In genomic region chr3:190516416-190516815, GRCh38 we compare ENCODE assay signal across 19 cellular contexts. TPM values are rescaled to one million over a fixed set of nuclear protein-coding genes. Genes with fewer than 3 reads are reported as not detected.
DNase-seq lines count a peak whose midpoint lies in the region; ATAC-seq, FAIRE-seq and TF ChIP-seq lines count a peak whose summit lies in the region.
"Had no signal": no experiment of that assay in that cellular context is flagged by ENCODE, and none has a peak within 500 bp of the region (broad histone marks: within the 10 kb centered on the region; RNA-seq: fewer than 3 reads in every experiment).

No MANE protein-coding gene starts in this region.

- no peak for FAIRE-seq in keratinocyte (lab: Jason Lieb, UNC)

- peak overlapping the region; percentile 84 for H3K27ac ChIP-seq in keratinocyte (ENCODE audit: control insufficient read depth, insufficient read depth, low read length)
- H3K27ac ChIP-seq: BLaER1, brain microvascular endothelial cell, esophagus muscularis mucosa, heart left ventricle, tibial nerve had no signal

- H3K27me3 ChIP-seq in keratinocyte (ENCODE audit: control insufficient read depth, extremely low read depth, insufficient read depth, low read length) = no peaks in the 10 kb centered on the region
- H3K27me3 ChIP-seq: BLaER1, brain microvascular endothelial cell, esophagus muscularis mucosa, heart left ventricle, tibial nerve had no signal

- no peaks in the 10 kb centered on the region for H3K27me3 Mint-ChIP-seq in stimulated activated naive CD8-positive, alpha-beta T cell treated with anti-CD3 and anti-CD28 coated beads, Interleukin-15, Interleukin-2, amounts not matched to agents 100 ng/mL and 50 ng/mL, for 24 hours
- no peaks in the 10 kb centered on the region for H3K27me3 Mint-ChIP-seq in activated T-helper 1 cell treated with anti-CD3 and anti-CD28 coated beads, Interleukin-12 subunit alpha, Interleukin-12 subunit beta, Interleukin-2, Interleukin-4 antibody, amounts not matched to agents 30 ng/mL and 10 ng/mL and 1 ng/mL, durations not matched to agents 14 hours and 24 hours and 36 hours (ENCODE audit: insufficient read depth)
- peaks cover 29% of the 10 kb centered on the region for H3K27me3 Mint-ChIP-seq in type B pancreatic cell
- H3K27me3 Mint-ChIP-seq: activated CD4-positive, alpha-beta T cell treated with anti-CD3 and anti-CD28 coated beads, Interleukin-2, amount 10 ng/mL, durations not matched to agents 7 days and 5 days had no signal

- H3K9ac ChIP-seq in keratinocyte (ENCODE audit: control insufficient read depth, extremely low read depth, insufficient read depth, low read length) = peak overlapping the region; percentile 90
- H3K9ac ChIP-seq: BLaER1 had no signal

- peak overlapping the region; percentile 88 for H3K4me3 Mint-ChIP-seq in stimulated activated naive CD8-positive, alpha-beta T cell treated with anti-CD3 and anti-CD28 coated beads, Interleukin-15, Interleukin-2, amounts not matched to agents 100 ng/mL and 50 ng/mL, for 24 hours
- H3K4me3 Mint-ChIP-seq in activated T-helper 1 cell treated with anti-CD3 and anti-CD28 coated beads, Interleukin-12 subunit alpha, Interleukin-12 subunit beta, Interleukin-2, Interleukin-4 antibody, amounts not matched to agents 30 ng/mL and 10 ng/mL and 1 ng/mL, durations not matched to agents 14 hours and 24 hours and 36 hours = peak overlapping the region; percentile 89
- peak overlapping the region; percentile 87 for H3K4me3 Mint-ChIP-seq in type B pancreatic cell

- peak overlapping the region; percentile 68 to 94 (median 89) for H3K4me3 ChIP-seq in keratinocyte (ENCODE audit: control insufficient read depth in 2 of 3, extremely low read depth in 1 of 3, insufficient read depth in 2 of 3, low read depth in 1 of 3, low read length in 3 of 3)
- H3K4me3 ChIP-seq: BLaER1, esophagus muscularis mucosa, heart left ventricle, tibial nerve had no signal

- H3K27ac Mint-ChIP-seq in stimulated activated naive CD8-positive, alpha-beta T cell treated with anti-CD3 and anti-CD28 coated beads, Interleukin-15, Interleukin-2, amounts not matched to agents 100 ng/mL and 50 ng/mL, for 24 hours = no peak overlapping the region
- no peak overlapping the region for H3K27ac Mint-ChIP-seq in activated T-helper 1 cell treated with anti-CD3 and anti-CD28 coated beads, Interleukin-12 subunit alpha, Interleukin-12 subunit beta, Interleukin-2, Interleukin-4 antibody, amounts not matched to agents 30 ng/mL and 10 ng/mL and 1 ng/mL, durations not matched to agents 14 hours and 24 hours and 36 hours
- no peak overlapping the region for H3K27ac Mint-ChIP-seq in type B pancreatic cell
- H3K27ac Mint-ChIP-seq: activated CD4-positive, alpha-beta T cell treated with anti-CD3 and anti-CD28 coated beads, Interleukin-2, amount 10 ng/mL, durations not matched to agents 7 days and 5 days had no signal

- H3K36me3 ChIP-seq in keratinocyte (ENCODE audit: control insufficient read depth in 2 of 2, extremely low read depth in 1 of 2, insufficient read depth in 2 of 2, low read length in 2 of 2) = peaks cover 0 to 21% of the 10 kb centered on the region in 2 experiments
- H3K36me3 ChIP-seq: BLaER1, brain microvascular endothelial cell, esophagus muscularis mucosa, heart left ventricle, tibial nerve had no signal

- H3K4me2 ChIP-seq in keratinocyte (ENCODE audit: control insufficient read depth, extremely low read depth, insufficient read depth, low read depth, low read length) = peak overlapping the region; percentile 87
- H3K4me2 ChIP-seq: BLaER1 had no signal

- H2AFZ ChIP-seq in keratinocyte (ENCODE audit: control insufficient read depth, low read length) = no peak overlapping the region

- no peak for DNase-seq in stimulated activated naive CD8-positive, alpha-beta T cell treated with anti-CD3 and anti-CD28 coated beads, Interleukin-15, Interleukin-2, amounts not matched to agents 100 U/mL and 50 U/mL, for 24 hours
- no peak for DNase-seq in activated T-helper 1 cell treated with anti-CD3 and anti-CD28 coated beads, Interleukin-12 subunit alpha, Interleukin-12 subunit beta, Interleukin-2, Interleukin-4 antibody, amounts not matched to agents 30 ng/mL and 10 ng/mL and 1 ng/mL, durations not matched to agents 14 hours and 24 hours and 36 hours (ENCODE audit: low spot score)
- DNase-seq in keratinocyte (ENCODE audit: low read depth, low spot score) (no peak), type B pancreatic cell (ENCODE audit: extremely low spot score, unreplicated experiment) (no peak), kidney glomerular epithelial cell (lab: John Stamatoyannopoulos, UW) (no peak), NCI-H1092 treated with DMSO at 0.1 percent for 48 hours (lab: John Stamatoyannopoulos, UW) (no peak), NCI-H1105 (lab: John Stamatoyannopoulos, UW) (no peak)
- DNase-seq: activated CD4-positive, alpha-beta T cell treated with anti-CD3 and anti-CD28 coated beads, Interleukin-2, amount 10 ng/mL, durations not matched to agents 7 days and 5 days; activated gamma-delta T cell treated with Interleukin-2 at 50 U/mL for 16 hours; brain microvascular endothelial cell; heart left ventricle; islet precursor cell; nucleus accumbens; SHP77 had no signal

- dilution Hi-C loops in keratinocyte (cut with MboI; ENCODE audit: extremely low pct_ligation_motif_present, low sequenced_read_pairs) = no loop called here

- peaks cover 76% of the 10 kb centered on the region for H3K79me2 ChIP-seq in keratinocyte (ENCODE audit: control insufficient read depth, insufficient read depth, low read length)

- intact Hi-C loops in activated T-helper 1 cell treated with anti-CD3 and anti-CD28 coated beads, Interleukin-12 subunit alpha, Interleukin-12 subunit beta, Interleukin-2, Interleukin-4 antibody, amounts not matched to agents 30 ng/mL and 10 ng/mL and 1 ng/mL, durations not matched to agents 14 hours and 24 hours and 36 hours (cut with micrococcal nuclease) = loop anchor here (10.0 kb wide), 3 partner anchors 552 to 1192 kb away; partner anchors contain the start of gene UTS2B

- no peaks in the 10 kb centered on the region for H3K9me3 Mint-ChIP-seq in stimulated activated naive CD8-positive, alpha-beta T cell treated with anti-CD3 and anti-CD28 coated beads, Interleukin-15, Interleukin-2, amounts not matched to agents 100 ng/mL and 50 ng/mL, for 24 hours
- H3K9me3 Mint-ChIP-seq in activated T-helper 1 cell treated with anti-CD3 and anti-CD28 coated beads, Interleukin-12 subunit alpha, Interleukin-12 subunit beta, Interleukin-2, Interleukin-4 antibody, amounts not matched to agents 30 ng/mL and 10 ng/mL and 1 ng/mL, durations not matched to agents 14 hours and 24 hours and 36 hours = no peaks in the 10 kb centered on the region
- no peaks in the 10 kb centered on the region for H3K9me3 Mint-ChIP-seq in type B pancreatic cell
- H3K9me3 Mint-ChIP-seq: activated CD4-positive, alpha-beta T cell treated with anti-CD3 and anti-CD28 coated beads, Interleukin-2, amount 10 ng/mL, durations not matched to agents 7 days and 5 days had no signal

- TF ChIP-seq CTCF in keratinocyte (optimal IDR thresholded peaks at IDR 0.05 in 1 of 3, IDR thresholded peaks at IDR 0.05 in 1 of 3, conservative IDR thresholded peaks at IDR 0.05 in 1 of 3; ENCODE audit: extremely low read depth in 1 of 3, insufficient read depth in 2 of 3, low read length in 3 of 3) = no peak
- no peak for TF ChIP-seq CTCF in type B pancreatic cell (conservative IDR thresholded peaks at IDR 0.05)

- peaks cover 30% of the 10 kb centered on the region for H3K36me3 Mint-ChIP-seq in stimulated activated naive CD8-positive, alpha-beta T cell treated with anti-CD3 and anti-CD28 coated beads, Interleukin-15, Interleukin-2, amounts not matched to agents 100 ng/mL and 50 ng/mL, for 24 hours (ENCODE audit: low read depth)
- H3K36me3 Mint-ChIP-seq in activated T-helper 1 cell treated with anti-CD3 and anti-CD28 coated beads, Interleukin-12 subunit alpha, Interleukin-12 subunit beta, Interleukin-2, Interleukin-4 antibody, amounts not matched to agents 30 ng/mL and 10 ng/mL and 1 ng/mL, durations not matched to agents 14 hours and 24 hours and 36 hours (ENCODE audit: low read depth) = peaks cover 27% of the 10 kb centered on the region
- H3K36me3 Mint-ChIP-seq in type B pancreatic cell = no peaks in the 10 kb centered on the region

- ATAC-seq in stimulated activated naive CD8-positive, alpha-beta T cell treated with anti-CD3 and anti-CD28 coated beads, Interleukin-15, Interleukin-2, amounts not matched to agents 100 U/mL and 50 U/mL, for 24 hours = no peak
- ATAC-seq: HCT116, heart left ventricle had no signal

- peaks cover 54% of the 10 kb centered on the region for H3K4me1 Mint-ChIP-seq in stimulated activated naive CD8-positive, alpha-beta T cell treated with anti-CD3 and anti-CD28 coated beads, Interleukin-15, Interleukin-2, amounts not matched to agents 100 ng/mL and 50 ng/mL, for 24 hours (ENCODE audit: low read depth)
- H3K4me1 Mint-ChIP-seq in activated T-helper 1 cell treated with anti-CD3 and anti-CD28 coated beads, Interleukin-12 subunit alpha, Interleukin-12 subunit beta, Interleukin-2, Interleukin-4 antibody, amounts not matched to agents 30 ng/mL and 10 ng/mL and 1 ng/mL, durations not matched to agents 14 hours and 24 hours and 36 hours (ENCODE audit: low read depth) = peaks cover 55% of the 10 kb centered on the region
- peaks cover 5% of the 10 kb centered on the region for H3K4me1 Mint-ChIP-seq in type B pancreatic cell (ENCODE audit: unreplicated experiment)

- peaks cover 31% of the 10 kb centered on the region for H3K4me1 ChIP-seq in keratinocyte (ENCODE audit: control insufficient read depth, extremely low read depth, insufficient read depth, low read length)
- H3K4me1 ChIP-seq: BLaER1 had no signal

- H3K9me3 ChIP-seq in keratinocyte (ENCODE audit: control insufficient read depth, low read depth, low read length) = no peaks in the 10 kb centered on the region
- H3K9me3 ChIP-seq: BLaER1, esophagus muscularis mucosa, heart left ventricle, tibial nerve had no signal

- H4K20me1 ChIP-seq in keratinocyte (ENCODE audit: control insufficient read depth, extremely low read depth, insufficient read depth, low read length) = no peaks in the 10 kb centered on the region
- H4K20me1 ChIP-seq: BLaER1 had no signal

- H3K9me1 ChIP-seq in keratinocyte (ENCODE audit: control insufficient read depth, extremely low read depth, insufficient read depth, low read length) = no peaks in the 10 kb centered on the region

RNA-seq across cellular contexts. Expression of gene IL1RAP, which starts 2.5 kb away (rescaled TPM):
- 26.4 and 31.6 TPM in 2 replicates for total RNA-seq in activated T-helper 1 cell treated with anti-CD3 and anti-CD28 coated beads, Interleukin-12 subunit alpha, Interleukin-12 subunit beta, Interleukin-2, Interleukin-4 antibody, amounts not matched to agents 30 ng/mL and 10 ng/mL and 1 ng/mL, durations not matched to agents 14 hours and 24 hours and 36 hours
- polyA plus RNA-seq in keratinocyte = 62.8 to 93.5 TPM (median 69.7 TPM) in 3 replicates
- 41.0 TPM for polyA plus RNA-seq in keratinocyte (2011; ENCODE audit: low read depth)
- 29.2 and 45.2 TPM in 2 replicates for polyA plus RNA-seq in keratinocyte (2011; cell fraction: cytosol; rRNA removed)
- polyA plus RNA-seq in keratinocyte (2011; cell fraction: nucleus; rRNA removed) = 111 and 114 TPM in 2 replicates
- polyA plus RNA-seq in keratinocyte (2012; ENCODE audit: low replicate concordance) = 16.2 and 32.7 TPM in 2 replicates
- 124 to 216 TPM (median 189 TPM) in 3 replicates for polyA minus RNA-seq in keratinocyte
- 29.4 TPM for polyA minus RNA-seq in keratinocyte (2011; cell fraction: cytosol; rRNA and poly(A)+ RNA removed)
- 82.6 and 226 TPM in 2 replicates for polyA minus RNA-seq in keratinocyte (2011; cell fraction: nucleus; rRNA and poly(A)+ RNA removed)
- total RNA-seq in type B pancreatic cell (ENCODE audit: low replicate concordance) = 8.2 and 14.8 TPM in 2 replicates
